8 cellular contexts compared by ENCODE assay signal in genomic region chr14:102777711-102778615, GRCh38. TPM values are rescaled to one million over a fixed set of nuclear protein-coding genes. Genes with fewer than 3 reads are reported as not detected.
DNase-seq lines count a peak whose midpoint lies in the region; ATAC-seq and TF ChIP-seq lines count a peak whose summit lies in the region.

No MANE protein-coding gene starts in this region.

- H3K4me1 Mint-ChIP-seq in MCF 10A (ENCODE audit: insufficient read depth, unreplicated experiment), result peaks cover 17% of the 10 kb centered on the region
- H3K4me1 Mint-ChIP-seq in immature natural killer cell, result peaks cover 16 to 38% of the 10 kb centered on the region in 2 donors

- H3K27me3 ChIP-seq in spleen (replicated peaks in 1 of 7), result no peaks in the 10 kb centered on the region

- TF ChIP-seq POLR2A in spleen (IDR thresholded peaks at IDR 0.05), result no peak

- peak; percentile 22 for ATAC-seq in GM18498 (IDR thresholded peaks at IDR 0.05; ENCODE audit: unreplicated experiment)
- ATAC-seq in HG02588 (IDR thresholded peaks at IDR 0.05; ENCODE audit: unreplicated experiment), result peak; percentile 5

- no peaks in the 10 kb centered on the region for H3K27me3 Mint-ChIP-seq in MCF 10A (ENCODE audit: insufficient read depth, unreplicated experiment)
- peaks cover 11 to 31% (median 13%) of the 10 kb centered on the region in 3 donors for H3K27me3 Mint-ChIP-seq in immature natural killer cell (ENCODE audit: low read depth in 3 of 3)

- peak overlapping the region; percentile 55 to 92 (median 78) for H3K4me3 ChIP-seq in spleen

- H3K9me3 Mint-ChIP-seq in MCF 10A (ENCODE audit: unreplicated experiment) (no peaks in the 10 kb centered on the region), immature natural killer cell (no peaks in the 10 kb centered on the region)

- TF ChIP-seq CTCF in MCF 10A (IDR thresholded peaks at IDR 0.05; ENCODE audit: unreplicated experiment) (no peak), spleen (IDR thresholded peaks at IDR 0.05 in 8 of 11, conservative IDR thresholded peaks at IDR 0.05 in 3 of 11) (peak in 1 of 11 experiments; percentile 13)

- H3K36me3 Mint-ChIP-seq in MCF 10A (ENCODE audit: insufficient read depth, unreplicated experiment), result no peaks in the 10 kb centered on the region
- H3K36me3 Mint-ChIP-seq in immature natural killer cell, result peaks cover 0 to 4% (median 0%) of the 10 kb centered on the region in 3 donors

- peak overlapping the region; percentile 62 for H3K27ac Mint-ChIP-seq in MCF 10A (ENCODE audit: low read depth, unreplicated experiment)
- peak overlapping the region; percentile 76 to 93 (median 88) for H3K27ac Mint-ChIP-seq in immature natural killer cell

- H3K4me3 Mint-ChIP-seq in MCF 10A (ENCODE audit: unreplicated experiment) (peak overlapping the region; percentile 84), immature natural killer cell (peak overlapping the region; percentile 81 to 89 (median 87))

- H3K27ac ChIP-seq in spleen, result peak overlapping the region; percentile 72 to 95 (median 94)

- BruUV-seq in MCF 10A (replicated peaks; lab: Mats Ljungman, UMichigan), result no TSS peak

- intact Hi-C loops in MCF 10A (cut with micrococcal nuclease), result loop anchor here (10.0 kb wide), 1 partner anchor 87 kb away; no protein-coding TSS in a partner anchor
- intact Hi-C loops in spleen (cut with DNase I; ENCODE audit: low total_unique reads), result loop anchor here (10.0 kb wide), 1 partner anchor 117 kb away; no protein-coding TSS in a partner anchor

- peaks cover 27 to 86% (median 66%) of the 10 kb centered on the region in 6 donors for H3K4me1 ChIP-seq in spleen

- H3K9me3 ChIP-seq in spleen, result no peaks in the 10 kb centered on the region

- DNase-seq in OCI-M1 (lab: John Stamatoyannopoulos, UW), result peak; percentile 25
- DNase-seq in MCF 10A (ENCODE audit: unreplicated experiment), result no peak
- peak; percentile 11 to 28 (median 24) for DNase-seq in immature natural killer cell
- DNase-seq in spleen, result peak; percentile 88
- DNase-seq in occipital lobe (lab: John Stamatoyannopoulos, UW), result no peak
- DNase-seq in epidermal melanocyte (ENCODE audit: insufficient read length, low spot score), result no peak

- no peaks in the 10 kb centered on the region for H3K36me3 ChIP-seq in spleen

- 0 to 1% (median 1%) methylated on average over 46 to 112 of the region's 112 CpGs for WGBS in spleen, 5 donors

- CTCF ChIA-PET in MCF 10A (lab: Yijun Ruan, JAX), result no interaction called here

- POLR2A ChIA-PET in MCF 10A (lab: Yijun Ruan, JAX), result interaction anchor here (0.6 to 0.9 kb wide), 2 partner anchors 17 to 47 kb away, joined by 3 to 4 read pairs; no protein-coding TSS in a partner anchor

RNA-seq across cellular contexts. Expression of gene TRAF3, which starts 0.7 kb away (rescaled TPM):
- total RNA-seq in MCF 10A (2022) (24.3 and 25.3 TPM in 2 replicates), spleen (10 to 100 TPM; 32.8 to 61.5 (median 43.5) TPM), occipital lobe (20.1 TPM)
- polyA plus RNA-seq in immature natural killer cell (10 to 100 TPM in 1 of 3 donors, 1 to 10 TPM in 2; 9.2 to 12.8 (median 9.3) TPM), spleen (10 to 100 TPM; 11.1 to 14.5 (median 12.0) TPM)

Comparison
In these comparisons a context has a peak if more than half of its experiments do, and no peak if none do; other contexts are left out.
1. DNase-seq: peak in OCI-M1 (single experiment), immature natural killer cell (3 of 3) and spleen (single experiment); none in MCF 10A (single experiment), occipital lobe (single experiment) and epidermal melanocyte (single experiment).